In genomic region chr19:7981661-7982060, GRCh38 we compare ENCODE assay signal across 16 cellular contexts. TPM values are rescaled to one million over a fixed set of nuclear protein-coding genes. Genes with fewer than 3 reads are reported as not detected.
"Had no signal": no experiment of that assay in that cellular context is flagged by ENCODE, and none has a peak within 500 bp of the region (broad histone marks: within the 10 kb centered on the region; RNA-seq: fewer than 3 reads in every experiment).

No MANE protein-coding gene starts in this region.

- FAIRE-seq: astrocyte had no signal

- H3K9ac ChIP-seq: parathyroid adenoma, SK-N-SH had no signal

- H3K4me2 ChIP-seq: SK-N-SH had no signal

- H3K4me1 ChIP-seq: parathyroid adenoma had no signal

- H3K27me3 ChIP-seq: transverse colon had no signal

- H2AFZ ChIP-seq: parathyroid adenoma had no signal

- ATAC-seq: activated CD4-positive, CD25-positive, alpha-beta regulatory T cell treated with anti-CD3 and anti-CD28 coated beads, Interleukin-2, amount 50 U/mL, for 24 hours; esophagus mucosa; T-cell had no signal

- H3K9me3 ChIP-seq: SK-N-SH, transverse colon had no signal

- DNase-seq: activated CD4-positive, alpha-beta T cell treated with anti-CD3 and anti-CD28 coated beads, Interleukin-2, amount 50 U/mL, for 4 hours; activated naive CD4-positive, alpha-beta T cell treated with anti-CD3 and anti-CD28 coated beads, Interleukin-2, amount 10 ng/mL, durations not matched to agents 7 days and 5 days; hypothalamus; naive B cell; retina; SK-N-SH; stimulated activated CD4-positive, alpha-beta T cell treated with anti-CD3 and anti-CD28 coated beads, Interleukin-4, amount 100 ng/mL, for 24 hours; stimulated activated naive CD4-positive, alpha-beta T cell; substantia nigra; T-cell; T-helper 9 cell; transverse colon had no signal

- H3K27ac ChIP-seq: parathyroid adenoma, transverse colon had no signal

- H3K4me3 ChIP-seq: transverse colon had no signal

RNA-seq across cellular contexts. Expression of gene CTXN1, which starts 55.7 kb away (rescaled TPM):
- total RNA-seq: esophagus mucosa had no signal
